Comparison of ENCODE assay signal across 8 cellular contexts in the genomic region with DNA sequence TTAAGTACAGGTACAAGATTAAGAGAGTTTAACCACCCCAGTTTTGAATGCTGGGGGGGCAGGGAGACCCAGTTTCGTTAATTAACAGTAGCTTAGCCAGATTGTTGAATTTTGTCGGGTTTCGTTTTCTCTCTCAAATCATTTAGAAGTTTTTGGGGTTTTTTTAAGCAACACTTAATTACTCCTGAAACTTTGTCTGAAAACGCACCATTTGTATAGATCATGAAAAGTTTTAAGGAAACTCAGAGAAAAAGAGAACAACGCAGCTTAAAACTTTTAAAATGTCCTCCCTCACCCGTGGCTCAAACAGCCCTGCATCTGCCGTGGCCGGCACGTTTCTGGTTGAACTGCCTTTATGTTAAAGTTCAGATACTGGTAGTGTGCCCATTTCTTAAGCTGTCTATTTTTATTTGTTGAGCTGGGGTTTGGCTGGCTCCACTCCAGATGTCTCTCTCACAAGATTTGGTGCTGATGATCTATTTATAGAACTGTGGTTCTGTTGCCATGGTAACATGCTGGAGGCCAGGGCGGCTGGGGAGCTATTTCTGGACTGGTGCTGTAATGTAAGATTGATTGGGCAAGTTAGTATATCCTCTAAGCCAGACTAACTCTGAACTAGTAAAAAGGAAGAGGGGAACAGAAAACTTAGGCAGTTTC. TPM values are rescaled to one million over a fixed set of nuclear protein-coding genes. Genes with fewer than 3 reads are reported as not detected.
DNase-seq lines count a peak whose midpoint lies in the region; ATAC-seq lines count a peak whose summit lies in the region.

No MANE protein-coding gene starts in this region.

- peaks cover 20 to 50% (median 42%) of the 10 kb centered on the region in 4 donors for H3K4me1 Mint-ChIP-seq in CD4-positive, CD25-positive, alpha-beta regulatory T cell
- peaks cover 73% of the 10 kb centered on the region for H3K4me1 Mint-ChIP-seq in activated CD4-positive, alpha-beta memory T cell treated with anti-CD3 and anti-CD28 coated beads, Interleukin-2, amount 10 ng/mL, durations not matched to agents 7 days and 5 days

- H3K27me3 ChIP-seq in CD4-positive, CD25-positive, alpha-beta regulatory T cell (ENCODE audit: control insufficient read depth, insufficient read depth, low read length), result no peaks in the 10 kb centered on the region
- no peaks in the 10 kb centered on the region for H3K27me3 ChIP-seq in mucosa of rectum (ENCODE audit: control insufficient read depth in 2 of 2, insufficient read depth in 2 of 2, low read length in 2 of 2)

- H3K36me3 ChIP-seq in CD4-positive, CD25-positive, alpha-beta regulatory T cell (ENCODE audit: control insufficient read depth, insufficient read depth, low read length), result peaks cover 76% of the 10 kb centered on the region
- peaks cover 59 to 64% of the 10 kb centered on the region in 2 donors for H3K36me3 ChIP-seq in mucosa of rectum (ENCODE audit: control insufficient read depth in 2 of 2, insufficient read depth in 2 of 2, low read length in 2 of 2)

- peaks cover 28% of the 10 kb centered on the region for H3K4me1 ChIP-seq in CD4-positive, CD25-positive, alpha-beta regulatory T cell (ENCODE audit: control insufficient read depth, insufficient read depth, low read length, poor library complexity, severe bottlenecking)
- H3K4me1 ChIP-seq in mucosa of rectum (ENCODE audit: control insufficient read depth in 2 of 2, insufficient read depth in 2 of 2, low read length in 2 of 2), result peaks cover 8 to 11% of the 10 kb centered on the region in 2 donors

- ATAC-seq in CD4-positive, CD25-positive, alpha-beta regulatory T cell (ENCODE audit: low read depth in 2 of 2), result peak; percentile 51 to 65
- ATAC-seq in GM19043 (IDR thresholded peaks at IDR 0.05; ENCODE audit: low read depth, unreplicated experiment), result peak; percentile 80
- peak; percentile 90 for ATAC-seq in HG03159 (IDR thresholded peaks at IDR 0.05; ENCODE audit: unreplicated experiment)

- H3K4me3 Mint-ChIP-seq in CD4-positive, CD25-positive, alpha-beta regulatory T cell, result peak overlapping the region; percentile 63 to 78 (median 74)
- peak overlapping the region; percentile 73 for H3K4me3 Mint-ChIP-seq in activated CD4-positive, alpha-beta memory T cell treated with anti-CD3 and anti-CD28 coated beads, Interleukin-2, amount 10 ng/mL, durations not matched to agents 7 days and 5 days

- H3K9me3 ChIP-seq in CD4-positive, CD25-positive, alpha-beta regulatory T cell (ENCODE audit: control insufficient read depth in 2 of 2, low read length in 2 of 2), result no peaks in the 10 kb centered on the region
- no peaks in the 10 kb centered on the region for H3K9me3 ChIP-seq in mucosa of rectum (ENCODE audit: control insufficient read depth in 2 of 2, low read length in 2 of 2)

- peak overlapping the region; percentile 73 to 97 (median 91) for H3K27ac Mint-ChIP-seq in CD4-positive, CD25-positive, alpha-beta regulatory T cell
- peak overlapping the region; percentile 93 for H3K27ac Mint-ChIP-seq in activated CD4-positive, alpha-beta memory T cell treated with anti-CD3 and anti-CD28 coated beads, Interleukin-2, amount 10 ng/mL, durations not matched to agents 7 days and 5 days

- peak; percentile 39 to 76 (median 69) for DNase-seq in CD4-positive, CD25-positive, alpha-beta regulatory T cell
- DNase-seq in NCI-H510A treated with DMSO at 0.1 percent for 48 hours (lab: John Stamatoyannopoulos, UW) (peak; percentile 28), epidermal melanocyte (ENCODE audit: insufficient read length, low spot score) (peak; percentile 79), stromal cell of bone marrow (ENCODE audit: low read depth) (peak; percentile 99)
- peak; percentile 75 for DNase-seq in activated CD4-positive, alpha-beta memory T cell treated with anti-CD3 and anti-CD28 coated beads, Interleukin-2, amount 10 ng/mL, durations not matched to agents 7 days and 5 days

- POLR2A ChIA-PET in activated CD4-positive, alpha-beta memory T cell treated with anti-CD3 and anti-CD28 coated beads, Interleukin-2, amount 10 ng/mL, durations not matched to agents 7 days and 5 days (lab: Charles Lee), result interaction anchor here (0.6 to 2.2 kb wide), 12 partner anchors 8 to 257 kb away, joined by 3 to 14 read pairs (median 5); partner anchors contain the start of genes ATP5F1E, STX16 and ZNF831

- no peaks in the 10 kb centered on the region for H3K9me3 Mint-ChIP-seq in CD4-positive, CD25-positive, alpha-beta regulatory T cell
- no peaks in the 10 kb centered on the region for H3K9me3 Mint-ChIP-seq in activated CD4-positive, alpha-beta memory T cell treated with anti-CD3 and anti-CD28 coated beads, Interleukin-2, amount 10 ng/mL, durations not matched to agents 7 days and 5 days

- H3K36me3 Mint-ChIP-seq in CD4-positive, CD25-positive, alpha-beta regulatory T cell, result peaks cover 64% of the 10 kb centered on the region
- H3K36me3 Mint-ChIP-seq in activated CD4-positive, alpha-beta memory T cell treated with anti-CD3 and anti-CD28 coated beads, Interleukin-2, amount 10 ng/mL, durations not matched to agents 7 days and 5 days (ENCODE audit: low read depth), result peaks cover 92% of the 10 kb centered on the region

- peak overlapping the region; percentile 20 to 45 for H3K9ac ChIP-seq in mucosa of rectum (ENCODE audit: low read depth in 1 of 2, low read length in 2 of 2)

- peak overlapping the region; percentile 67 for H3K27ac ChIP-seq in CD4-positive, CD25-positive, alpha-beta regulatory T cell (ENCODE audit: insufficient read depth, low read length, poor library complexity, severe bottlenecking)
- peak overlapping the region; percentile 63 to 68 for H3K27ac ChIP-seq in mucosa of rectum (ENCODE audit: low read depth in 2 of 2, low read length in 2 of 2)

- peak overlapping the region; percentile 68 for H3K4me3 ChIP-seq in CD4-positive, CD25-positive, alpha-beta regulatory T cell (ENCODE audit: low read depth, low read length)
- peak overlapping the region in 1 of 2 donors; percentile 35 for H3K4me3 ChIP-seq in mucosa of rectum (ENCODE audit: low read length in 2 of 2)

- H3K27me3 Mint-ChIP-seq in CD4-positive, CD25-positive, alpha-beta regulatory T cell, result no peaks in the 10 kb centered on the region
- H3K27me3 Mint-ChIP-seq in activated CD4-positive, alpha-beta memory T cell treated with anti-CD3 and anti-CD28 coated beads, Interleukin-2, amount 10 ng/mL, durations not matched to agents 7 days and 5 days, result no peaks in the 10 kb centered on the region

- CTCF ChIA-PET in activated CD4-positive, alpha-beta memory T cell treated with anti-CD3 and anti-CD28 coated beads, Interleukin-2, amount 10 ng/mL, durations not matched to agents 7 days and 5 days (lab: Charles Lee), result interaction anchor here (1.2 to 2.0 kb wide), 4 partner anchors 18 to 498 kb away, joined by 3 to 6 read pairs (median 4); partner anchors contain the start of gene STX16

RNA-seq across cellular contexts. Expression of gene GNAS, which starts 55.1 kb away (rescaled TPM):
- total RNA-seq in CD4-positive, CD25-positive, alpha-beta regulatory T cell, result 890 TPM
- polyA plus RNA-seq in CD4-positive, CD25-positive, alpha-beta regulatory T cell, result 100 to 1,000 TPM; 127 to 171 (median 154) TPM
- total RNA-seq in activated CD4-positive, alpha-beta memory T cell treated with anti-CD3 and anti-CD28 coated beads, Interleukin-2, amount 10 ng/mL, durations not matched to agents 7 days and 5 days, result 100 to 1,000 TPM; 790 to 809 TPM

RNA-seq across cellular contexts. Expression of gene GNAS-AS1, which starts 56.9 kb away (rescaled TPM):
- 0.54 TPM for total RNA-seq in CD4-positive, CD25-positive, alpha-beta regulatory T cell
- polyA plus RNA-seq in CD4-positive, CD25-positive, alpha-beta regulatory T cell, result not detected
- total RNA-seq in activated CD4-positive, alpha-beta memory T cell treated with anti-CD3 and anti-CD28 coated beads, Interleukin-2, amount 10 ng/mL, durations not matched to agents 7 days and 5 days, result 1 to 10 TPM in 1 of 2 experiments, under 1 TPM in 1; 0.65 to 1.0 TPM

Comparison
In these comparisons a context has a peak if more than half of its experiments do, and no peak if none do; other contexts are left out.
1. DNase-seq: peak in every context shown above with its lines; median percentile 99 in stromal cell of bone marrow; 79 in epidermal melanocyte; 75 in activated CD4-positive, alpha-beta memory T cell treated with anti-CD3 and anti-CD28 coated beads, Interleukin-2, amount 10 ng/mL, durations not matched to agents 7 days and 5 days; 69 in CD4-positive, CD25-positive, alpha-beta regulatory T cell; 28 in NCI-H510A treated with DMSO at 0.1 percent for 48 hours.